Comparison of ENCODE assay signal across 8 cellular contexts in the genomic region with DNA sequence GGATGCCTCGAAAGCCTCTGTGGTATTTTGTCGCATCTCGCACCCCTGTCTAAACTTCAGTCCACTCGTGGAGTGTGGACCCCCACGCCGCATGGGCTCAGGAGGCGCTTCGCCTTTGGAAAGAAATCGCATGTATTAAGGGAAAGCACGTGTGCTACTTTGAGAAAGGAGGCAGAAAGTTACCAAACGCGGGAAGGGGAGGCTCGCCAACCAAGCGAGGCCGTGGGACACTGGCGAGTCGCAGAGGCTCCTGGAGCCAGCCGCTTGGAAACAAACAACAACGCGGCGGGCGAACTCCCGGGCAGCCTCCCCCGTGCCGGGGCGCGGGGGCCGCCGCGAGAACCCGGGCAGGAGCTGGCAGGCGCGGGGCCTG. TPM values are rescaled to one million over a fixed set of nuclear protein-coding genes. Genes with fewer than 3 reads are reported as not detected.
DNase-seq lines count a peak whose midpoint lies in the region; FAIRE-seq and TF ChIP-seq lines count a peak whose summit lies in the region.

No MANE protein-coding gene starts in this region.

- H3K9me3 Mint-ChIP-seq in T-helper 2 cell treated with Interferon-gamma antibody and Interleukin-4, amounts not matched to agents 5 μg/mL and 100 μg/mL, for 36 hours, result no peaks in the 10 kb centered on the region

- no peak for FAIRE-seq in keratinocyte (lab: Jason Lieb, UNC)

- H3K27ac ChIP-seq in ascending aorta (peak overlapping the region; percentile 61 to 83), keratinocyte (ENCODE audit: control insufficient read depth, insufficient read depth, low read length) (no peak overlapping the region), stomach (peak overlapping the region; percentile 73 to 90 (median 87))

- no peak for TF ChIP-seq EP300 in stomach (IDR thresholded peaks at IDR 0.05)

- H2AFZ ChIP-seq in keratinocyte (ENCODE audit: control insufficient read depth, low read length), result peak overlapping the region; percentile 84

- no peaks in the 10 kb centered on the region for H3K9me1 ChIP-seq in keratinocyte (ENCODE audit: control insufficient read depth, extremely low read depth, insufficient read depth, low read length)

- peaks cover 6% of the 10 kb centered on the region for H3K4me1 Mint-ChIP-seq in T-helper 2 cell treated with Interferon-gamma antibody and Interleukin-4, amounts not matched to agents 5 μg/mL and 100 μg/mL, for 36 hours (ENCODE audit: low read depth)

- H3K4me1 ChIP-seq in ascending aorta (peaks cover 3 to 15% of the 10 kb centered on the region in 2 donors), keratinocyte (ENCODE audit: control insufficient read depth, extremely low read depth, insufficient read depth, low read length) (peaks cover 16% of the 10 kb centered on the region), stomach (peaks cover 23 to 39% (median 30%) of the 10 kb centered on the region in 4 donors)

- H3K27me3 ChIP-seq in ascending aorta (no peaks in the 10 kb centered on the region), keratinocyte (ENCODE audit: control insufficient read depth, extremely low read depth, insufficient read depth, low read length) (no peaks in the 10 kb centered on the region), stomach (peaks cover 0 to 28% (median 0%) of the 10 kb centered on the region in 3 donors)

- peak overlapping the region; percentile 65 for H3K9ac ChIP-seq in keratinocyte (ENCODE audit: control insufficient read depth, extremely low read depth, insufficient read depth, low read length)

- no peaks in the 10 kb centered on the region for H3K36me3 ChIP-seq in ascending aorta
- no peaks in the 10 kb centered on the region for H3K36me3 ChIP-seq in keratinocyte (ENCODE audit: control insufficient read depth in 2 of 2, extremely low read depth in 1 of 2, insufficient read depth in 2 of 2, low read length in 2 of 2)
- H3K36me3 ChIP-seq in stomach, result no peaks in the 10 kb centered on the region

- no peaks in the 10 kb centered on the region for H3K9me3 ChIP-seq in ascending aorta
- H3K9me3 ChIP-seq in keratinocyte (ENCODE audit: control insufficient read depth, low read depth, low read length), result no peaks in the 10 kb centered on the region
- no peaks in the 10 kb centered on the region for H3K9me3 ChIP-seq in stomach

- peaks cover 63% of the 10 kb centered on the region for H3K27me3 Mint-ChIP-seq in T-helper 2 cell treated with Interferon-gamma antibody and Interleukin-4, amounts not matched to agents 5 μg/mL and 100 μg/mL, for 36 hours (ENCODE audit: low read depth)

- peaks cover 2% of the 10 kb centered on the region for H3K36me3 Mint-ChIP-seq in T-helper 2 cell treated with Interferon-gamma antibody and Interleukin-4, amounts not matched to agents 5 μg/mL and 100 μg/mL, for 36 hours (ENCODE audit: low read depth)

- H3K4me3 ChIP-seq in ascending aorta, result peak overlapping the region; percentile 76 to 84
- H3K4me3 ChIP-seq in keratinocyte (ENCODE audit: control insufficient read depth in 2 of 3, extremely low read depth in 1 of 3, insufficient read depth in 2 of 3, low read depth in 1 of 3, low read length in 3 of 3), result peak overlapping the region; percentile 23 to 62 (median 53)
- peak overlapping the region; percentile 56 to 70 (median 68) for H3K4me3 ChIP-seq in stomach

- intact Hi-C loops in ascending aorta (cut with DNase I), result loop anchor here (2.0 to 10.0 kb wide), 3 partner anchors 61 to 509 kb away; no protein-coding TSS in a partner anchor
- intact Hi-C loops in stomach (cut with DNase I; ENCODE audit: low total_unique reads), result no loop called here

- no peak for DNase-seq in T-helper 2 cell treated with Interferon-gamma antibody and Interleukin-4, amounts not matched to agents 5 μg/mL and 100 μg/mL, for 36 hours (ENCODE audit: low spot score)
- DNase-seq in T-helper 2 cell (no peak), ascending aorta (ENCODE audit: low spot score in 2 of 2) (no peak), keratinocyte (ENCODE audit: low read depth, low spot score) (no peak), stomach (no peak), NOMO-1 treated with DMSO at 0.1 percent for 48 hours (lab: John Stamatoyannopoulos, UW; ENCODE audit: unreplicated experiment) (no peak), amniotic stem cell (lab: John Stamatoyannopoulos, UW) (no peak), NCI-H1092 treated with DMSO at 0.1 percent for 48 hours (lab: John Stamatoyannopoulos, UW) (no peak)

- TF ChIP-seq CTCF in ascending aorta (IDR thresholded peaks at IDR 0.05), result no peak
- no peak for TF ChIP-seq CTCF in keratinocyte (optimal IDR thresholded peaks at IDR 0.05 in 1 of 3, IDR thresholded peaks at IDR 0.05 in 1 of 3, conservative IDR thresholded peaks at IDR 0.05 in 1 of 3; ENCODE audit: extremely low read depth in 1 of 3, insufficient read depth in 2 of 3, low read length in 3 of 3)
- TF ChIP-seq CTCF in stomach (IDR thresholded peaks at IDR 0.05), result no peak

- no peak overlapping the region for H3K27ac Mint-ChIP-seq in T-helper 2 cell treated with Interferon-gamma antibody and Interleukin-4, amounts not matched to agents 5 μg/mL and 100 μg/mL, for 36 hours

- WGBS in stomach, 5 donors, result 2 to 16% (median 3%) methylated on average over 14 to 33 of the region's 33 CpGs

- H3K79me2 ChIP-seq in keratinocyte (ENCODE audit: control insufficient read depth, insufficient read depth, low read length), result peaks cover 32% of the 10 kb centered on the region

- H4K20me1 ChIP-seq in keratinocyte (ENCODE audit: control insufficient read depth, extremely low read depth, insufficient read depth, low read length), result peaks cover 8% of the 10 kb centered on the region

- peak overlapping the region; percentile 80 for H3K4me2 ChIP-seq in keratinocyte (ENCODE audit: control insufficient read depth, extremely low read depth, insufficient read depth, low read depth, low read length)

- dilution Hi-C loops in keratinocyte (cut with MboI; ENCODE audit: extremely low pct_ligation_motif_present, low sequenced_read_pairs), result no loop called here

- H3K4me3 Mint-ChIP-seq in T-helper 2 cell treated with Interferon-gamma antibody and Interleukin-4, amounts not matched to agents 5 μg/mL and 100 μg/mL, for 36 hours, result peak overlapping the region; percentile 88

- TF ChIP-seq POLR2A in stomach (IDR thresholded peaks at IDR 0.05), result no peak

RNA-seq across cellular contexts. Expression of gene AGAP1, which starts 0.5 kb away (rescaled TPM):
- total RNA-seq in ascending aorta (19.7 TPM), stomach (100 to 1,000 TPM in 1 of 5 donors, 10 to 100 TPM in 4; 23.1 to 139 (median 57.1) TPM)
- polyA plus RNA-seq in keratinocyte (12.6 to 13.7 TPM (median 13.5 TPM) in 3 replicates), stomach (1 to 10 TPM; 4.2 to 9.3 (median 8.6) TPM)
- 3.3 TPM for polyA plus RNA-seq in keratinocyte (2011; ENCODE audit: low read depth)
- polyA plus RNA-seq in keratinocyte (2011; cell fraction: cytosol; rRNA removed), result 11.5 and 15.0 TPM in 2 replicates
- 15.0 and 16.2 TPM in 2 replicates for polyA plus RNA-seq in keratinocyte (2011; cell fraction: nucleus; rRNA removed)
- 5.1 and 12.0 TPM in 2 replicates for polyA plus RNA-seq in keratinocyte (2012; ENCODE audit: low replicate concordance)
- polyA minus RNA-seq in keratinocyte, result 37.7 to 84.6 TPM (median 42.6 TPM) in 3 replicates
- polyA minus RNA-seq in keratinocyte (2011; cell fraction: cytosol; rRNA and poly(A)+ RNA removed), result 8.6 TPM
- polyA minus RNA-seq in keratinocyte (2011; cell fraction: nucleus; rRNA and poly(A)+ RNA removed), result 19.2 and 31.5 TPM in 2 replicates
